In the genomic region with DNA sequence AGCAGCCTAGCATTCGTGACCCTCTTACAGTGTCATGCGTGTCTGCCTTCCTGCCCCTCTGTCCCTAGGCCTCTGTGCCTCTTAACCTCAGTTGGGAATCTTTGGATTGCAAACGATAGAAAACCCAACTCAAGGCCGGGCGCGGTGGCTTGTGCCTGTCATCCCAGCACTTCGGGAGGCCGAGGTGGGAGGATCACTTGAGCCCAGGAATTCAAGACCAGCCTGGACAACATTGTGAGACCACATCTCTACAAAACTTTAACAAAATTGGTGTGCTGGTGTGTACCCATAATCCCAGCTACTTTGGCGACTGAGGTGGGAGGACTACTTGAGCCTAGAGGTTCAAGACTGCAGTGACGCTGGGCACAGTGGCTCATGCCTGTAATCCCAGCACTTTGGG, we compare ENCODE assay signal across 17 cellular contexts. TPM values are rescaled to one million over a fixed set of nuclear protein-coding genes. Genes with fewer than 3 reads are reported as not detected.
A peak's percentile ranks its signal among the peaks of the same experiment; 100 is the strongest.
DNase-seq lines count a peak whose midpoint lies in the region; ATAC-seq, FAIRE-seq and TF ChIP-seq lines count a peak whose summit lies in the region.
"Had no signal": no experiment of that assay in that cellular context is flagged by ENCODE, and none has a peak within 500 bp of the region (broad histone marks: within the 10 kb centered on the region; RNA-seq: fewer than 3 reads in every experiment).

No MANE protein-coding gene starts in this region.

- TF ChIP-seq CTCF in HepG2 (CRISPR knock-in tag; IDR thresholded peaks at IDR 0.05) (no peak), right lobe of liver (IDR thresholded peaks at IDR 0.05) (no peak), hepatocyte (IDR thresholded peaks at IDR 0.05; ENCODE audit: poor library complexity) (no peak), SK-N-SH (IDR thresholded peaks at IDR 0.05) (no peak)

- DNase-seq in HepG2 (ENCODE audit: low spot score) (no peak), right lobe of liver (no peak), T-cell (no peak), hepatocyte (ENCODE audit: low spot score) (no peak), HAP-1 (ENCODE audit: low spot score in 2 of 2) (no peak), SK-N-SH (no peak)
- DNase-seq: DMS 273 treated with DMSO at 0.1 percent for 48 hours, NCI-H1694, pancreas had no signal

- no peaks in the 10 kb centered on the region for H3K27me3 Mint-ChIP-seq in T-cell

- H3K9me3 Mint-ChIP-seq in T-cell = no peaks in the 10 kb centered on the region
- H3K9me3 Mint-ChIP-seq: activated T-cell treated with anti-CD3 and anti-CD28 coated beads, Interleukin-2, amount 50 U/mL, for 72 hours had no signal

- TF ChIP-seq RAD21 in HepG2 (CRISPR knock-in tag; IDR thresholded peaks at IDR 0.05) (no peak), SK-N-SH (IDR thresholded peaks at IDR 0.05; ENCODE audit: low read length) (no peak)

- H3K4me3 ChIP-seq in HepG2 (replicated peaks in 1 of 3; ENCODE audit: insufficient read depth in 1 of 3, low read depth in 2 of 3, low read length in 3 of 3) (no peak overlapping the region), right lobe of liver (no peak overlapping the region), hepatocyte (no peak overlapping the region), HAP-1 (no peak overlapping the region), SK-N-SH (ENCODE audit: low read depth in 2 of 2, low read length in 1 of 2) (no peak overlapping the region)
- H3K4me3 ChIP-seq: ascending aorta, esophagus muscularis mucosa, heart right ventricle, pancreas had no signal

- BruUV-seq in HepG2 (replicated peaks; lab: Mats Ljungman, UMichigan) = no TSS peak

- H3K4me2 ChIP-seq in HepG2 (ENCODE audit: low read depth, low read length) = peak overlapping the region; percentile 72
- no peak overlapping the region for H3K4me2 ChIP-seq in hepatocyte
- no peak overlapping the region for H3K4me2 ChIP-seq in SK-N-SH

- 68% methylated on average over 10 of the region's 10 CpGs for WGBS in HepG2 (ENCODE audit: low lambda C conversion rate)
- 60% methylated on average over 6 of the region's 10 CpGs for whole genome bisulfite sequencing in right lobe of liver (ENCODE audit: insufficient coverage, low coverage, low lambda C conversion rate, missing lambda C conversion rate)
- 81% methylated on average over 10 of the region's 10 CpGs for whole genome bisulfite sequencing in hepatocyte (ENCODE audit: low lambda C conversion rate, missing lambda C conversion rate)
- WGBS in SK-N-SH (ENCODE audit: low lambda C conversion rate) = 87% methylated on average over 10 of the region's 10 CpGs

- no peaks in the 10 kb centered on the region for H3K36me3 Mint-ChIP-seq in T-cell

- H3K9ac ChIP-seq in HepG2 (ENCODE audit: insufficient read depth, low read depth, low read length) (no peak overlapping the region), SK-N-SH (no peak overlapping the region)

- H3K36me3 ChIP-seq in HepG2 (replicated peaks in 1 of 2; ENCODE audit: control insufficient read depth in 1 of 2, insufficient read depth in 2 of 2, low read length in 2 of 2) = peaks cover 3 to 8% of the 10 kb centered on the region in 2 experiments; a peak in 3 of 5 replicates
- no peaks in the 10 kb centered on the region for H3K36me3 ChIP-seq in right lobe of liver
- no peaks in the 10 kb centered on the region for H3K36me3 ChIP-seq in hepatocyte (replicated peaks; ENCODE audit: insufficient read depth, low read depth)
- H3K36me3 ChIP-seq in HAP-1 (replicated peaks) = peaks cover 15% of the 10 kb centered on the region
- no peaks in the 10 kb centered on the region for H3K36me3 ChIP-seq in SK-N-SH (replicated peaks in 1 of 2; ENCODE audit: control insufficient read depth in 1 of 2, insufficient read depth in 2 of 2, low read length in 1 of 2)
- H3K36me3 ChIP-seq: ascending aorta had no signal

- in situ Hi-C loops in HepG2 (cut with HindIII; ENCODE audit: extremely low pct_ligation_motif_present, low pct_unique_long_range_greater_than_20kb) = no loop called here
- in situ Hi-C loops in HAP-1 (cut with MboI; ENCODE audit: low sequenced_read_pairs) = no loop called here

- H3K79me2 ChIP-seq in HepG2 (ENCODE audit: insufficient read depth, low read length) (no peaks in the 10 kb centered on the region), hepatocyte (no peaks in the 10 kb centered on the region), SK-N-SH (ENCODE audit: insufficient read depth) (peaks cover 8% of the 10 kb centered on the region)

- H3K9me3 ChIP-seq in HepG2 (ENCODE audit: low read length) (no peaks in the 10 kb centered on the region), right lobe of liver (no peaks in the 10 kb centered on the region), hepatocyte (ENCODE audit: low read depth) (no peaks in the 10 kb centered on the region), HAP-1 (no peaks in the 10 kb centered on the region), SK-N-SH (no peaks in the 10 kb centered on the region)
- H3K9me3 ChIP-seq: ascending aorta, esophagus muscularis mucosa, heart right ventricle, pancreas had no signal

- H3K27me3 ChIP-seq in HepG2 (ENCODE audit: control insufficient read depth in 1 of 2, insufficient read depth in 2 of 2, low read length in 2 of 2) (no peaks in the 10 kb centered on the region), right lobe of liver (no peaks in the 10 kb centered on the region), hepatocyte (no peaks in the 10 kb centered on the region), HAP-1 (ENCODE audit: low read depth) (no peaks in the 10 kb centered on the region), SK-N-SH (ENCODE audit: insufficient read depth) (no peaks in the 10 kb centered on the region)
- H3K27me3 ChIP-seq: ascending aorta, esophagus muscularis mucosa, heart right ventricle, pancreas had no signal

- H2AFZ ChIP-seq in HepG2 (ENCODE audit: low read length) = no peak overlapping the region
- H2AFZ ChIP-seq in hepatocyte = no peak overlapping the region
- H2AFZ ChIP-seq in SK-N-SH (ENCODE audit: low read depth) = no peak overlapping the region

- peak overlapping the region; percentile 69 for H3K27ac ChIP-seq in HepG2 (ENCODE audit: extremely low read length, insufficient read depth, low read length)
- no peak overlapping the region for H3K27ac ChIP-seq in right lobe of liver
- peak overlapping the region; percentile 76 for H3K27ac ChIP-seq in hepatocyte
- peak overlapping the region in 1 of 2 experiments; percentile 57; a peak in 1 of 4 replicates for H3K27ac ChIP-seq in SK-N-SH (ENCODE audit: low read depth in 2 of 2, low read length in 1 of 2)
- H3K27ac ChIP-seq: pancreas had no signal

- ATAC-seq in HepG2 = no peak
- no peak for ATAC-seq in right lobe of liver
- no peak for ATAC-seq in T-cell (replicated peaks in 1 of 4)
- ATAC-seq in GM21390 (IDR thresholded peaks at IDR 0.05; ENCODE audit: unreplicated experiment) = no peak
- no peak for ATAC-seq in GM19023 (IDR thresholded peaks at IDR 0.05; ENCODE audit: unreplicated experiment)

- H4K20me1 ChIP-seq in HepG2 (ENCODE audit: insufficient read depth, low read length) (no peaks in the 10 kb centered on the region), hepatocyte (ENCODE audit: insufficient read depth, poor library complexity, severe bottlenecking) (no peaks in the 10 kb centered on the region), SK-N-SH (ENCODE audit: insufficient read depth) (no peaks in the 10 kb centered on the region)

- intact Hi-C loops in HepG2 (cut with micrococcal nuclease; ENCODE audit: unreplicated experiment) = no loop called here
- intact Hi-C loops in right lobe of liver (cut with DNase I) = no loop called here

- CTCF ChIA-PET in HepG2 (lab: Yijun Ruan, JAX; ENCODE audit: low intra/inter-chr PET ratio, low total read pairs) = no interaction called here
- CTCF ChIA-PET in T-cell (lab: Charles Lee) = interaction anchor here (0.5 to 0.7 kb wide), 2 partner anchors 63 to 428 kb away, joined by 4 read pairs; no protein-coding TSS in a partner anchor
- CTCF ChIA-PET in SK-N-SH (lab: Yijun Ruan, JAX) = interaction anchor here (1.0 kb wide), 1 partner anchor 45 kb away, joined by 8 read pairs; a partner anchor contains a TSS

- H3K4me3 Mint-ChIP-seq in T-cell = no peak overlapping the region
- H3K4me3 Mint-ChIP-seq: activated T-cell treated with anti-CD3 and anti-CD28 coated beads, Interleukin-2, amount 50 U/mL, for 72 hours had no signal

- no peak for FAIRE-seq in HepG2 (lab: Jason Lieb, UNC)
- FAIRE-seq: GM18507, keratinocyte, pancreas had no signal

- H3F3A ChIP-seq in SK-N-SH (replicated peaks; ENCODE audit: insufficient read depth) = peaks cover 17% of the 10 kb centered on the region

- H3K4me1 ChIP-seq in HepG2 (ENCODE audit: insufficient read depth, low read length) (peaks cover 49% of the 10 kb centered on the region), right lobe of liver (peaks cover 0 to 13% (median 5%) of the 10 kb centered on the region in 4 donors), hepatocyte (ENCODE audit: insufficient read depth) (peaks cover 5% of the 10 kb centered on the region), HAP-1 (no peaks in the 10 kb centered on the region), SK-N-SH (ENCODE audit: control insufficient read depth in 1 of 2, insufficient read depth in 2 of 2, low read depth in 1 of 2, low read length in 1 of 2) (peaks cover 0 to 6% of the 10 kb centered on the region in 2 experiments; a peak in 1 of 4 replicates)

- TF ChIP-seq POLR2A in HepG2 (IDR thresholded peaks at IDR 0.05; ENCODE audit: insufficient read depth in 1 of 2, low read depth in 2 of 2, low read length in 2 of 2) = no peak
- TF ChIP-seq POLR2A in right lobe of liver (IDR thresholded peaks at IDR 0.05) = no peak

- H3K27ac Mint-ChIP-seq in T-cell = peak overlapping the region; percentile 70 to 83
- H3K27ac Mint-ChIP-seq: activated T-cell treated with anti-CD3 and anti-CD28 coated beads, Interleukin-2, amount 50 U/mL, for 72 hours had no signal

- peaks cover 0 to 15% (median 6%) of the 10 kb centered on the region in 3 donors for H3K4me1 Mint-ChIP-seq in T-cell

- TF ChIP-seq EP300 in HepG2 (IDR thresholded peaks at IDR 0.05; ENCODE audit: low read depth in 2 of 2, low read length in 2 of 2) (no peak), HepG2 (CRISPR knock-in tag; IDR thresholded peaks at IDR 0.05; ENCODE audit: borderline replicate concordance) (no peak), SK-N-SH (IDR thresholded peaks at IDR 0.05; ENCODE audit: borderline replicate concordance in 1 of 2, low read depth in 1 of 2, low read length in 1 of 2) (no peak)

- H3K9me2 ChIP-seq in hepatocyte (replicated peaks; ENCODE audit: insufficient read depth) (no peaks in the 10 kb centered on the region), SK-N-SH (no peaks in the 10 kb centered on the region)

- POLR2A ChIA-PET in HepG2 (lab: Yijun Ruan, JAX) (interaction anchor here (0.7 to 2.4 kb wide), 8 partner anchors 21 to 54 kb away, joined by 3 to 15 read pairs (median 4); a partner anchor contains a TSS), T-cell (lab: Charles Lee) (interaction anchor here in 1 of 2 donors (0.6 kb wide), 1 partner anchor 513 kb away, joined by 10 read pairs; no protein-coding TSS in a partner anchor), SK-N-SH (lab: Yijun Ruan, JAX) (no interaction called here)

RNA-seq across cellular contexts. Expression of a gene that starts 36.7 kb away (rescaled TPM):
- total RNA-seq in HepG2 (2016; rRNA removed; fragmentation: Illumina TruSeq; extraction: Trizol) (3.8 and 7.1 TPM in 2 replicates), right lobe of liver (1 to 10 TPM; 3.3 to 6.4 (median 4.7) TPM), T-cell (10 to 100 TPM in 3 of 5 donors, 1 to 10 TPM in 2; 7.9 to 11.1 (median 10.3) TPM), hepatocyte (4.7 and 9.5 TPM in 2 replicates)
- 4.1 and 4.4 TPM in 2 replicates for total RNA-seq in HepG2 (2016; cell fraction: cytosol; rRNA removed; fragmentation: Illumina TruSeq; extraction: Trizol; ENCODE audit: low read depth)
- 2.9 and 6.5 TPM in 2 replicates for total RNA-seq in HepG2 (2016; cell fraction: insoluble cytoplasmic fraction; rRNA removed; fragmentation: Illumina TruSeq; extraction: Trizol)
- total RNA-seq in HepG2 (2016; cell fraction: membrane; rRNA removed; fragmentation: Illumina TruSeq; extraction: Trizol) = 5.8 and 6.5 TPM in 2 replicates
- total RNA-seq in HepG2 (2016; cell fraction: nucleus; rRNA removed; fragmentation: Illumina TruSeq; extraction: Trizol) = 7.0 and 7.1 TPM in 2 replicates
- polyA plus RNA-seq in HepG2 (2011; rRNA removed) (12.9 and 14.3 TPM in 2 replicates), hepatocyte (5.5 and 11.5 TPM in 2 replicates), SK-N-SH (2012; rRNA removed) (15.1 and 15.4 TPM in 2 replicates)
- polyA plus RNA-seq in HepG2 (2011; cell fraction: cytosol; rRNA removed) = 6.4 and 7.2 TPM in 2 replicates
- polyA plus RNA-seq in HepG2 (2011; cell fraction: nucleus; rRNA removed) = 31.6 and 33.2 TPM in 2 replicates
- polyA plus RNA-seq in HepG2 (2012) = 5.8 and 5.9 TPM in 2 replicates
- 5.1 and 6.6 TPM in 2 replicates for polyA plus RNA-seq in HepG2 (2016; cell fraction: cytosol; fragmentation: Illumina TruSeq; extraction: Trizol; ENCODE audit: low read depth)
- 4.7 and 5.1 TPM in 2 replicates for polyA plus RNA-seq in HepG2 (2016; cell fraction: insoluble cytoplasmic fraction; fragmentation: Illumina TruSeq; extraction: Trizol; ENCODE audit: low read depth)
- 6.2 and 7.5 TPM in 2 replicates for polyA plus RNA-seq in HepG2 (2016; cell fraction: membrane; fragmentation: Illumina TruSeq; extraction: Trizol; ENCODE audit: low read depth)
- polyA plus RNA-seq in HepG2 (2016; cell fraction: nucleus; fragmentation: Illumina TruSeq; extraction: Trizol; ENCODE audit: insufficient read depth, low read depth) = 20.3 and 25.3 TPM in 2 replicates
- 26.4 and 34.9 TPM in 2 replicates for polyA minus RNA-seq in HepG2 (2011; rRNA and poly(A)+ RNA removed; ENCODE audit: low replicate concordance)
- polyA minus RNA-seq in HepG2 (2011; cell fraction: cytosol; rRNA and poly(A)+ RNA removed) = 8.7 and 9.2 TPM in 2 replicates
- 9.5 and 9.8 TPM in 2 replicates for polyA minus RNA-seq in HepG2 (2011; cell fraction: nucleus; rRNA and poly(A)+ RNA removed)
- 4.8 and 7.4 TPM in 2 replicates for polyA plus RNA-seq in SK-N-SH (2012; cell fraction: cytosol; rRNA removed)
- 78.8 and 83.1 TPM in 2 replicates for polyA plus RNA-seq in SK-N-SH (2012; cell fraction: nucleus; rRNA removed)

RNA-seq across cellular contexts. Expression of a gene that starts 44.2 kb away (rescaled TPM):
- total RNA-seq in HepG2 (2016; rRNA removed; fragmentation: Illumina TruSeq; extraction: Trizol) = 11.0 and 14.6 TPM in 2 replicates
- 10.8 and 12.5 TPM in 2 replicates for total RNA-seq in HepG2 (2016; cell fraction: cytosol; rRNA removed; fragmentation: Illumina TruSeq; extraction: Trizol; ENCODE audit: low read depth)
- 9.8 and 14.8 TPM in 2 replicates for total RNA-seq in HepG2 (2016; cell fraction: insoluble cytoplasmic fraction; rRNA removed; fragmentation: Illumina TruSeq; extraction: Trizol)
- total RNA-seq in HepG2 (2016; cell fraction: membrane; rRNA removed; fragmentation: Illumina TruSeq; extraction: Trizol) = 18.2 and 24.9 TPM in 2 replicates
- total RNA-seq in HepG2 (2016; cell fraction: nucleus; rRNA removed; fragmentation: Illumina TruSeq; extraction: Trizol) = 14.1 and 17.3 TPM in 2 replicates
- polyA plus RNA-seq in HepG2 (2011; rRNA removed) = 31.3 and 32.2 TPM in 2 replicates
- 28.4 and 38.7 TPM in 2 replicates for polyA plus RNA-seq in HepG2 (2011; cell fraction: cytosol; rRNA removed)
- 37.5 and 40.2 TPM in 2 replicates for polyA plus RNA-seq in HepG2 (2011; cell fraction: nucleus; rRNA removed)
- polyA plus RNA-seq in HepG2 (2012) = 10.8 and 12.9 TPM in 2 replicates
- 19.8 and 23.7 TPM in 2 replicates for polyA plus RNA-seq in HepG2 (2016; cell fraction: cytosol; fragmentation: Illumina TruSeq; extraction: Trizol; ENCODE audit: low read depth)
- 19.7 and 25.0 TPM in 2 replicates for polyA plus RNA-seq in HepG2 (2016; cell fraction: insoluble cytoplasmic fraction; fragmentation: Illumina TruSeq; extraction: Trizol; ENCODE audit: low read depth)
- 27.0 and 27.4 TPM in 2 replicates for polyA plus RNA-seq in HepG2 (2016; cell fraction: membrane; fragmentation: Illumina TruSeq; extraction: Trizol; ENCODE audit: low read depth)
- 24.9 and 31.1 TPM in 2 replicates for polyA plus RNA-seq in HepG2 (2016; cell fraction: nucleus; fragmentation: Illumina TruSeq; extraction: Trizol; ENCODE audit: insufficient read depth, low read depth)
- polyA minus RNA-seq in HepG2 (2011; rRNA and poly(A)+ RNA removed; ENCODE audit: low replicate concordance) = 46.1 and 174 TPM in 2 replicates
- 32.2 and 38.9 TPM in 2 replicates for polyA minus RNA-seq in HepG2 (2011; cell fraction: cytosol; rRNA and poly(A)+ RNA removed)
- polyA minus RNA-seq in HepG2 (2011; cell fraction: nucleus; rRNA and poly(A)+ RNA removed) = 32.4 and 35.6 TPM in 2 replicates
- total RNA-seq in right lobe of liver = 10 to 100 TPM in 2 of 6 experiments, 1 to 10 TPM in 4; 3.7 to 16.2 (median 5.0) TPM
- 100 to 1,000 TPM; 137 to 158 (median 145) TPM for total RNA-seq in T-cell
- total RNA-seq in hepatocyte = 38.7 and 45.3 TPM in 2 replicates
- 40.4 and 43.6 TPM in 2 replicates for polyA plus RNA-seq in hepatocyte
- polyA plus RNA-seq in SK-N-SH (2012; rRNA removed) = 5.0 and 5.3 TPM in 2 replicates
- polyA plus RNA-seq in SK-N-SH (2012; cell fraction: cytosol; rRNA removed) = 2.3 and 2.8 TPM in 2 replicates
- polyA plus RNA-seq in SK-N-SH (2012; cell fraction: nucleus; rRNA removed) = 19.5 and 20.2 TPM in 2 replicates

RNA-seq across cellular contexts. Expression of a gene that starts 54.5 kb away (rescaled TPM):
- total RNA-seq in HepG2 (2016; rRNA removed; fragmentation: Illumina TruSeq; extraction: Trizol) (1.4 and 1.8 TPM in 2 replicates), right lobe of liver (10 to 100 TPM in 3 of 6 experiments, 1 to 10 TPM in 3; 3.7 to 20.0 (median 9.3) TPM), T-cell (100 to 1,000 TPM in 1 of 5 donors, 10 to 100 TPM in 4; 87.7 to 106 (median 96.0) TPM), hepatocyte (2.7 and 3.8 TPM in 2 replicates)
- 0.40 and 0.44 TPM in 2 replicates for total RNA-seq in HepG2 (2016; cell fraction: cytosol; rRNA removed; fragmentation: Illumina TruSeq; extraction: Trizol; ENCODE audit: low read depth)
- total RNA-seq in HepG2 (2016; cell fraction: insoluble cytoplasmic fraction; rRNA removed; fragmentation: Illumina TruSeq; extraction: Trizol) = 1.3 TPM in 2 replicates
- 1.3 and 1.4 TPM in 2 replicates for total RNA-seq in HepG2 (2016; cell fraction: membrane; rRNA removed; fragmentation: Illumina TruSeq; extraction: Trizol)
- total RNA-seq in HepG2 (2016; cell fraction: nucleus; rRNA removed; fragmentation: Illumina TruSeq; extraction: Trizol) = 2.7 and 3.3 TPM in 2 replicates
- polyA plus RNA-seq in HepG2 (2011; rRNA removed) (1.1 and 1.3 TPM in 2 replicates), hepatocyte (2.5 and 2.7 TPM in 2 replicates), SK-N-SH (2012; rRNA removed) (1.2 and 2.0 TPM in 2 replicates)
- polyA plus RNA-seq in HepG2 (2011; cell fraction: cytosol; rRNA removed) = 0.43 and 0.51 TPM in 2 replicates
- polyA plus RNA-seq in HepG2 (2011; cell fraction: nucleus; rRNA removed) = 9.3 TPM in 2 replicates
- polyA plus RNA-seq in HepG2 (2012) = 4.2 and 6.2 TPM in 2 replicates
- 0.32 and 0.34 TPM in 2 replicates for polyA plus RNA-seq in HepG2 (2016; cell fraction: cytosol; fragmentation: Illumina TruSeq; extraction: Trizol; ENCODE audit: low read depth)
- polyA plus RNA-seq in HepG2 (2016; cell fraction: insoluble cytoplasmic fraction; fragmentation: Illumina TruSeq; extraction: Trizol; ENCODE audit: low read depth) = 2.6 and 3.8 TPM in 2 replicates
- polyA plus RNA-seq in HepG2 (2016; cell fraction: membrane; fragmentation: Illumina TruSeq; extraction: Trizol; ENCODE audit: low read depth) = 0.70 and 0.76 TPM in 2 replicates
- polyA plus RNA-seq in HepG2 (2016; cell fraction: nucleus; fragmentation: Illumina TruSeq; extraction: Trizol; ENCODE audit: insufficient read depth, low read depth) = 16.0 and 18.9 TPM in 2 replicates
- 2.1 and 4.2 TPM in 2 replicates for polyA minus RNA-seq in HepG2 (2011; rRNA and poly(A)+ RNA removed; ENCODE audit: low replicate concordance)
- polyA minus RNA-seq in HepG2 (2011; cell fraction: cytosol; rRNA and poly(A)+ RNA removed) = 1.8 and 2.5 TPM in 2 replicates
- polyA minus RNA-seq in HepG2 (2011; cell fraction: nucleus; rRNA and poly(A)+ RNA removed) = 3.6 and 4.4 TPM in 2 replicates
- polyA plus RNA-seq in SK-N-SH (2012; cell fraction: cytosol; rRNA removed) = 1.5 and 1.8 TPM in 2 replicates
- polyA plus RNA-seq in SK-N-SH (2012; cell fraction: nucleus; rRNA removed) = 8.4 and 11.5 TPM in 2 replicates

Comparison
In these comparisons a context has a peak if more than half of its experiments do, and no peak if none do; other contexts are left out.
1. H3K27ac ChIP-seq: peak in HepG2 (single experiment) and hepatocyte (single experiment); none in right lobe of liver (0 of 3).
2. RNA of a gene that starts 54.5 kb away (total RNA-seq): 87.7 to 106 TPM in T-cell; 3.7 to 20.0 TPM in right lobe of liver, 2.7 to 3.8 TPM in hepatocyte and 0.40 to 3.3 TPM in HepG2; every median in the first group is over 4 times any median in the second.